Comparison of ENCODE assay signal across 9 cellular contexts in the genomic region with DNA sequence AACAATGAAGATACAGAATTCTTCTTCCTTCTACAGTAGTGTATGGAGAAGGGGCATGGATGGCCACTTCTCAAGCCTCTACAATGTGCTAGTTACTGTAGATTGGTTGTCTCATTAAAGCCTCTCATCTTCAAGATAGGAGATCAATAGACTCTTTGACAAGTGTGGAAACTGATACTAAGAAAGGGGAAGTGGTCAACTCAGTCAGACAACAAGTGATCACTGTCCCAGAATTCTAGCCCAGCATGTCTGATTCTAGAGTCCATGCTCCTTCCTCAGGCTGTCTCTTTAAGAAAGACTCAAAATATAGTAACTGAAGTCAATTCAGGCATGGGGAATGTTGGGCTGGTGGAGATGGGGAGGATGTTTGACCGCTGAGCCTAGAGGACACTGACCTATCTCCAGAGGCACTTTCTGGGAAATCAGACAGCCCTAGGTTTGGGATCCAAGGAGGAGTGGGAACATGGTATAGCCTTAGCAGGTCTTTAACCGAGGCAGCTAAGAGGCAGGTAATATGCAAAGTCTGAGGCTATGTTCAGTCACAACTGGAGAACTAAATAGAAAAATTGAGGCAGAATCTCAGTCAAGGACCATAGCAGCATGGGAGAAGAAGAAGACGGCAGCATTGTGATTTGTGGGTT. TPM values are rescaled to one million over a fixed set of nuclear protein-coding genes. Genes with fewer than 3 reads are reported as not detected.
DNase-seq lines count a peak whose midpoint lies in the region; ATAC-seq, FAIRE-seq and TF ChIP-seq lines count a peak whose summit lies in the region.
"Had no signal": no experiment of that assay in that cellular context is flagged by ENCODE, and none has a peak within 500 bp of the region (broad histone marks: within the 10 kb centered on the region; RNA-seq: fewer than 3 reads in every experiment).

No MANE protein-coding gene starts in this region.

- BruUV-seq in GM12878 (replicated peaks; lab: Mats Ljungman, UMichigan): no TSS peak

- POLR2A ChIA-PET in GM12878 (lab: Charles Lee): interaction anchor here (1.1 to 2.0 kb wide), 3 partner anchors 11 to 20 kb away, joined by 4 to 6 read pairs (median 4); no protein-coding TSS in a partner anchor
- POLR2A ChIA-PET in naive thymus-derived CD4-positive, alpha-beta T cell (lab: Charles Lee): no interaction called here

- H3K36me3 ChIP-seq in GM12878 (ENCODE audit: control insufficient read depth in 2 of 2, insufficient read depth in 2 of 2, low read length in 1 of 2) (no peaks in the 10 kb centered on the region), esophagus muscularis mucosa (no peaks in the 10 kb centered on the region)
- no peaks in the 10 kb centered on the region for H3K36me3 ChIP-seq in naive thymus-derived CD4-positive, alpha-beta T cell (ENCODE audit: control insufficient read depth in 2 of 3, insufficient read depth in 3 of 3, low read length in 3 of 3)

- SMC1A ChIA-PET in GM12878 (lab: Charles Lee; ENCODE audit: uncharacterized antibody, unreplicated experiment): interaction anchor here (1.1 to 8.3 kb wide), 8 partner anchors 8 to 72 kb away, joined by 3 to 41 read pairs (median 9); no protein-coding TSS in a partner anchor

- H3K4me3 Mint-ChIP-seq in naive thymus-derived CD4-positive, alpha-beta T cell: no peak overlapping the region

- H3K9ac ChIP-seq in GM12878 (ENCODE audit: control insufficient read depth, insufficient read depth, low read length): no peak overlapping the region

- H3K9me3 Mint-ChIP-seq in naive thymus-derived CD4-positive, alpha-beta T cell: no peaks in the 10 kb centered on the region

- TF ChIP-seq POLR2A in GM12878 (IDR thresholded peaks at IDR 0.05; ENCODE audit: low read depth, low read length): no peak
- TF ChIP-seq POLR2A in esophagus muscularis mucosa (IDR thresholded peaks at IDR 0.05; ENCODE audit: low read depth): no peak

- H3K4me3 ChIP-seq in GM08714 (ENCODE audit: low read length) (peak overlapping the region; percentile 48; the same call in 1 of the 2 replicates), GM12878 (no peak overlapping the region), esophagus muscularis mucosa (no peak overlapping the region)
- no peak overlapping the region for H3K4me3 ChIP-seq in naive thymus-derived CD4-positive, alpha-beta T cell (ENCODE audit: low read length)

- H3K9me3 ChIP-seq in GM12878 (replicated peaks; ENCODE audit: control insufficient read depth, insufficient read depth, low read length) (no peaks in the 10 kb centered on the region), esophagus muscularis mucosa (no peaks in the 10 kb centered on the region)
- H3K9me3 ChIP-seq in naive thymus-derived CD4-positive, alpha-beta T cell (ENCODE audit: control insufficient read depth in 2 of 3, low read length in 3 of 3): no peaks in the 10 kb centered on the region

- H3K27me3 Mint-ChIP-seq in naive thymus-derived CD4-positive, alpha-beta T cell: peaks cover 5 to 65% (median 12%) of the 10 kb centered on the region in 5 donors

- H4K20me1 ChIP-seq in GM12878 (ENCODE audit: control insufficient read depth, insufficient read depth): no peaks in the 10 kb centered on the region

- peak; percentile 52 for DNase-seq in GM20000 (ENCODE audit: low spot score)
- peak; percentile 84 for DNase-seq in GM12878 (ENCODE audit: low read depth, low spot score)
- no peak for DNase-seq in COLO668 (lab: John Stamatoyannopoulos, UW; ENCODE audit: unreplicated experiment)
- DNase-seq in naive thymus-derived CD4-positive, alpha-beta T cell: no peak
- no peak for DNase-seq in esophagus muscularis mucosa (ENCODE audit: extremely low spot score)
- DNase-seq: NCI-H510A treated with DMSO at 0.1 percent for 48 hours had no signal

- no peak overlapping the region for H3K27ac Mint-ChIP-seq in naive thymus-derived CD4-positive, alpha-beta T cell

- in situ Hi-C loops in GM12878 (cut with MboI): no loop called here

- TF ChIP-seq CTCF in GM20000 (IDR thresholded peaks at IDR 0.05; ENCODE audit: extremely low read depth, missing control alignments): no peak
- no peak for TF ChIP-seq CTCF in GM12878 (IDR thresholded peaks at IDR 0.05 in 2 of 3, conservative IDR thresholded peaks at IDR 0.05 in 1 of 3; ENCODE audit: control insufficient read depth in 2 of 3, extremely low read depth in 1 of 3, insufficient read depth in 1 of 3, low read depth in 3 of 3, low read length in 3 of 3)
- no peak for TF ChIP-seq CTCF in esophagus muscularis mucosa (IDR thresholded peaks at IDR 0.05)

- ATAC-seq in HG03378 (IDR thresholded peaks at IDR 0.05; ENCODE audit: unreplicated experiment) (peak; percentile 79), GM12878 (peak; percentile 83), SK-N-SH treated with all-trans-retinoic acid at 6 μM for 48 hours (no peak)
- ATAC-seq in naive thymus-derived CD4-positive, alpha-beta T cell: no peak

- intact Hi-C loops in GM12878 (cut with micrococcal nuclease; ENCODE audit: unreplicated experiment) (no loop called here), esophagus muscularis mucosa (cut with DNase I) (no loop called here)
- intact Hi-C loops in naive thymus-derived CD4-positive, alpha-beta T cell (cut with micrococcal nuclease): no loop called here

- H3K4me2 ChIP-seq in GM12878 (ENCODE audit: control insufficient read depth, insufficient read depth): peak overlapping the region; percentile 17

- peak; percentile 79 for FAIRE-seq in GM12878 (lab: Jason Lieb, UNC)

- H3K36me3 Mint-ChIP-seq in naive thymus-derived CD4-positive, alpha-beta T cell: no peaks in the 10 kb centered on the region

- 0% methylated on average over 3 of the region's 3 CpGs for WGBS in GM12878 (ENCODE audit: insufficient coverage, insufficient replicate concordance, low lambda C conversion rate, missing lambda C conversion rate)
- WGBS in esophagus muscularis mucosa: 71% methylated on average over 3 of the region's 3 CpGs

- H3K27ac ChIP-seq in GM12878 (ENCODE audit: control insufficient read depth, insufficient read depth) (no peak overlapping the region), esophagus muscularis mucosa (replicated peaks in 1 of 4) (no peak overlapping the region)
- H3K27ac ChIP-seq in naive thymus-derived CD4-positive, alpha-beta T cell (ENCODE audit: low read depth, low read length): no peak overlapping the region

- H3K27me3 ChIP-seq in GM12878 (replicated peaks in 1 of 2; ENCODE audit: control insufficient read depth in 2 of 2, insufficient read depth in 2 of 2, low read length in 1 of 2) (no peaks in the 10 kb centered on the region), esophagus muscularis mucosa (peaks cover 0 to 20% (median 0%) of the 10 kb centered on the region in 4 donors)
- H3K27me3 ChIP-seq in naive thymus-derived CD4-positive, alpha-beta T cell (ENCODE audit: control insufficient read depth in 2 of 2, insufficient read depth in 2 of 2, low read length in 2 of 2): no peaks in the 10 kb centered on the region

- H3K4me1 Mint-ChIP-seq in naive thymus-derived CD4-positive, alpha-beta T cell: peaks cover 0 to 12% (median 0%) of the 10 kb centered on the region in 7 donors

- H3K79me2 ChIP-seq in GM12878 (ENCODE audit: control insufficient read depth, insufficient read depth, low read length): no peaks in the 10 kb centered on the region

- peaks cover 43% of the 10 kb centered on the region for H3K4me1 ChIP-seq in GM12878 (ENCODE audit: control insufficient read depth, insufficient read depth, low read length)
- H3K4me1 ChIP-seq in naive thymus-derived CD4-positive, alpha-beta T cell (ENCODE audit: control insufficient read depth in 2 of 2, insufficient read depth in 2 of 2, low read length in 2 of 2): no peaks in the 10 kb centered on the region
- H3K4me1 ChIP-seq in esophagus muscularis mucosa: no peaks in the 10 kb centered on the region

- TF ChIP-seq EP300 in GM12878 (IDR thresholded peaks at IDR 0.05; ENCODE audit: borderline replicate concordance in 1 of 2, control insufficient read depth in 1 of 2, low read depth in 2 of 2, low read length in 2 of 2) (peak in 1 of 2 experiments; percentile 57; a peak in 1 of 4 replicates), esophagus muscularis mucosa (IDR thresholded peaks at IDR 0.05) (no peak)

- CTCF ChIA-PET in GM12878 (lab: Yijun Ruan, JAX): interaction anchor here (1.2 to 2.2 kb wide), 3 partner anchors 13 to 81 kb away, joined by 5 to 7 read pairs (median 6); no protein-coding TSS in a partner anchor
- CTCF ChIA-PET in naive thymus-derived CD4-positive, alpha-beta T cell (lab: Charles Lee): no interaction called here

- TF ChIP-seq RAD21 in GM12878 (IDR thresholded peaks at IDR 0.05; ENCODE audit: insufficient read depth, low read depth, low read length): no peak

- H2AFZ ChIP-seq in GM12878 (ENCODE audit: control insufficient read depth, low read depth, low read length): no peak overlapping the region

- RAD21 ChIA-PET in GM12878 (lab: Charles Lee; ENCODE audit: unreplicated experiment): interaction anchor here (0.8 to 1.7 kb wide), 5 partner anchors 10 to 36 kb away, joined by 3 to 5 read pairs (median 4); no protein-coding TSS in a partner anchor

RNA-seq across cellular contexts. Expression of gene EYA3, which starts 39.3 kb away (rescaled TPM):
- total RNA-seq in GM12878 (2013; cell fraction: nucleolus; rRNA removed): 62.1 and 81.3 TPM in 2 replicates
- total RNA-seq in GM12878 (2014; rRNA removed) (18.3 and 19.0 TPM in 2 replicates), GM12878 (2014; rRNA removed; fragmentation: Illumina TruSeq; extraction: Trizol) (28.1 and 28.2 TPM in 2 replicates), GM12878 (2021) (28.5 and 29.6 TPM in 2 replicates), esophagus muscularis mucosa (10 to 100 TPM in 1 of 4 donors, 1 to 10 TPM in 3; 8.2 to 11.9 (median 8.7) TPM)
- polyA plus RNA-seq in GM12878 (2011; ENCODE audit: low read depth): 8.9 TPM
- polyA plus RNA-seq in GM12878 (2011; rRNA removed) (46.6 and 48.9 TPM in 2 replicates), GM12878 (2014; fragmentation: Illumina TruSeq; extraction: Trizol) (28.1 and 33.0 TPM in 2 replicates), GM12878 (2014; fragmentation: Nextera tagmentation; extraction: Ambion mirVana) (10 to 100 TPM; 13.0 to 15.6 TPM), GM12878 (2014; rRNA removed) (19.8 and 20.1 TPM in 2 replicates), GM12878 (2016; fragmentation: Nextera tagmentation; extraction: Ambion mirVana) (10 to 100 TPM; 22.6 to 24.2 TPM)
- 24.4 and 27.3 TPM in 2 replicates for polyA plus RNA-seq in GM12878 (2011; cell fraction: cytosol; rRNA removed)
- 26.8 and 29.1 TPM in 2 replicates for polyA plus RNA-seq in GM12878 (2011; cell fraction: nucleus; rRNA removed)
- 12.3 and 13.9 TPM in 2 replicates for polyA plus RNA-seq in GM12878 (2012)
- 62.8 and 90.9 TPM in 2 replicates for polyA minus RNA-seq in GM12878 (2011; rRNA and poly(A)+ RNA removed)
- 14.4 and 18.8 TPM in 2 replicates for polyA minus RNA-seq in GM12878 (2011; cell fraction: cytosol; rRNA and poly(A)+ RNA removed)
- 27.7 and 28.5 TPM in 2 replicates for polyA minus RNA-seq in GM12878 (2011; cell fraction: nucleus; rRNA and poly(A)+ RNA removed)
- 10 to 100 TPM; 14.5 to 31.7 (median 19.2) TPM for total RNA-seq in naive thymus-derived CD4-positive, alpha-beta T cell
- 1 to 10 TPM; 4.9 to 6.3 TPM for polyA plus RNA-seq in naive thymus-derived CD4-positive, alpha-beta T cell

RNA-seq across cellular contexts. Expression of gene PTAFR, which starts 48.8 kb away (rescaled TPM):
- 63.0 and 72.4 TPM in 2 replicates for total RNA-seq in GM12878 (2013; cell fraction: nucleolus; rRNA removed)
- total RNA-seq in GM12878 (2014; rRNA removed) (18.1 and 23.9 TPM in 2 replicates), GM12878 (2014; rRNA removed; fragmentation: Illumina TruSeq; extraction: Trizol) (20.1 and 20.2 TPM in 2 replicates), GM12878 (2021) (25.5 and 28.4 TPM in 2 replicates), esophagus muscularis mucosa (1 to 10 TPM; 4.6 to 8.1 (median 6.8) TPM)
- polyA plus RNA-seq in GM12878 (2011; ENCODE audit: low read depth): 5.8 TPM
- polyA plus RNA-seq in GM12878 (2011; rRNA removed) (167 and 251 TPM in 2 replicates), GM12878 (2014; fragmentation: Illumina TruSeq; extraction: Trizol) (30.6 and 31.1 TPM in 2 replicates), GM12878 (2014; fragmentation: Nextera tagmentation; extraction: Ambion mirVana) (10 to 100 TPM; 29.8 to 57.7 TPM), GM12878 (2014; rRNA removed) (25.5 and 31.3 TPM in 2 replicates), GM12878 (2016; fragmentation: Nextera tagmentation; extraction: Ambion mirVana) (10 to 100 TPM; 17.5 to 18.2 TPM)
- 376 and 431 TPM in 2 replicates for polyA plus RNA-seq in GM12878 (2011; cell fraction: cytosol; rRNA removed)
- 49.8 and 57.4 TPM in 2 replicates for polyA plus RNA-seq in GM12878 (2011; cell fraction: nucleus; rRNA removed)
- 7.3 and 10.0 TPM in 2 replicates for polyA plus RNA-seq in GM12878 (2012)
- polyA minus RNA-seq in GM12878 (2011; rRNA and poly(A)+ RNA removed): 334 and 394 TPM in 2 replicates
- polyA minus RNA-seq in GM12878 (2011; cell fraction: cytosol; rRNA and poly(A)+ RNA removed): 67.7 and 82.6 TPM in 2 replicates
- 16.6 and 29.9 TPM in 2 replicates for polyA minus RNA-seq in GM12878 (2011; cell fraction: nucleus; rRNA and poly(A)+ RNA removed)
- total RNA-seq in naive thymus-derived CD4-positive, alpha-beta T cell: 10 to 100 TPM in 1 of 5 experiments, 1 to 10 TPM in 3, under 1 TPM in 1; 0.31 to 21.2 (median 1.2) TPM
- 1 to 10 TPM in 1 of 2 donors, under 1 TPM in 1; 0.51 to 2.0 TPM for polyA plus RNA-seq in naive thymus-derived CD4-positive, alpha-beta T cell

Comparison
In these comparisons a context has a peak if more than half of its experiments do, and no peak if none do; other contexts are left out.
1. DNase-seq: peak in GM20000 (single experiment) and GM12878 (single experiment); none in COLO668 (single experiment), naive thymus-derived CD4-positive, alpha-beta T cell (0 of 9) and esophagus muscularis mucosa (single experiment).
2. ATAC-seq: peak in HG03378 (single experiment) and GM12878 (single experiment); none in SK-N-SH treated with all-trans-retinoic acid at 6 μM for 48 hours (single experiment) and naive thymus-derived CD4-positive, alpha-beta T cell (single experiment).